Comparison of ENCODE assay signal across 1 cellular context in genomic region chr1:39789571-39790110, GRCh38.
A peak's percentile ranks its signal among the peaks of the same experiment; 100 is the strongest.
TF ChIP-seq lines count a peak whose summit lies in the region.

No MANE protein-coding gene starts in this region.

TF ChIP-seq in HEK293, 187 proteins besides CTCF, POLR2A, EP300 and RAD21 (continued from another document):
- TF ChIP-seq ZBTB48 (tag by site-specific recombination; IDR thresholded peaks at IDR 0.05) (0 out of 2 replicates have a peak, but pooled peaks have one; percentile 32), IKZF3 (tag by site-specific recombination; IDR thresholded peaks at IDR 0.05) (peak; percentile 26; the same call in 1 of the 2 replicates), ZBTB26 (tag by site-specific recombination; optimal IDR thresholded peaks at IDR 0.05) (peak; percentile 4), ZNF394 (tag by site-specific recombination; IDR thresholded peaks at IDR 0.05; ENCODE audit: borderline replicate concordance) (0 out of 2 replicates have a peak, but pooled peaks have one; percentile 5), ZNF335 (tag by site-specific recombination; conservative IDR thresholded peaks at IDR 0.05) (peak; percentile 77), ZNF280D (tag by site-specific recombination; IDR thresholded peaks at IDR 0.05) (no peak)
